ENCODE assay signal across 21 cellular contexts in the genomic region with DNA sequence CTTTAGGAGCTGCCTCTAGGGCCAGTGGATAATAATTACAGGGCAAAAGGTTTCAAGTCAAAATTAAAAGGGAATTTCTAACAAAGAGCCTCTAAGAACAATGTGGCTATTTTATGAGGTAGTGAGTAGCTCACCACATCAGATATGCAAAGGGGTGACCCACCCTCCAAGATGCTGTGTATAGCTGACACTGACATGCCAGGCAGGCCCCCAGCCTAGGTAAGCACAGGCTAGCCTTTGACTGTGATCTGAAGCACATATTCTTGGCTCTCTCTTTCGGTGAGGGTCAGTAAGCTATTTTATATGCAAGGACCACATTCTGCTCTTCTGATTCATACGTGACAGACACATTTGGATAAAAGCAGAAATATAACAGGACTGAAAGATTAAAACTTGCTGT. TPM values are rescaled to one million over a fixed set of nuclear protein-coding genes. Genes with fewer than 3 reads are reported as not detected.
"Had no signal": no experiment of that assay in that cellular context is flagged by ENCODE, and none has a peak within 500 bp of the region (broad histone marks: within the 10 kb centered on the region; RNA-seq: fewer than 3 reads in every experiment).

No MANE protein-coding gene starts in this region.

- H3K9me3 Mint-ChIP-seq: activated naive CD4-positive, alpha-beta T cell treated with anti-CD3 and anti-CD28 coated beads, Interleukin-2, amount 50 U/mL, for 24 hours; naive thymus-derived CD8-positive, alpha-beta T cell; stimulated activated memory B cell treated with anti-CD40 and anti-IgM and Interleukin-4, amounts not matched to agents 10 μg/mL and 1 μg/mL and 100 μg/mL, for 72 hours had no signal

- H3K4me3 ChIP-seq: body of pancreas, dorsolateral prefrontal cortex, right lobe of liver, smooth muscle cell, testis, upper lobe of left lung had no signal

- H3K27ac ChIP-seq: body of pancreas, dorsolateral prefrontal cortex, parathyroid adenoma, right lobe of liver, testis, upper lobe of left lung, VCaP had no signal

- H2AFZ ChIP-seq: parathyroid adenoma had no signal

- DNase-seq: activated CD4-positive, alpha-beta T cell treated with anti-CD3 and anti-CD28 coated beads for 1 hour; activated CD8-positive, alpha-beta memory T cell treated with anti-CD3 and anti-CD28 coated beads for 24 hours; activated CD8-positive, alpha-beta memory T cell treated with anti-CD3 and anti-CD28 coated beads, Interleukin-2, amount 50 U/mL, for 48 hours; activated effector memory CD4-positive, alpha-beta T cell treated with Interleukin-2 at 50 U/mL for 16 hours; activated T-cell treated with anti-CD3 and anti-CD28 coated beads, Interleukin-2, amount 50 U/mL, for 48 hours; body of pancreas; caudate nucleus; dorsolateral prefrontal cortex; left cardiac atrium; mesendoderm; naive thymus-derived CD8-positive, alpha-beta T cell; right lobe of liver; stimulated activated CD4-positive, alpha-beta T cell treated with anti-CD3 and anti-CD28 coated beads, Interleukin-4, amount 100 ng/mL, for 4 hours; T-helper 2 cell; testis; upper lobe of left lung had no signal

- H3K4me2 ChIP-seq: smooth muscle cell had no signal

- H3K27ac Mint-ChIP-seq: activated naive CD4-positive, alpha-beta T cell treated with anti-CD3 and anti-CD28 coated beads, Interleukin-2, amount 50 U/mL, for 24 hours; naive thymus-derived CD8-positive, alpha-beta T cell; stimulated activated memory B cell treated with anti-CD40 and anti-IgM and Interleukin-4, amounts not matched to agents 10 μg/mL and 1 μg/mL and 100 μg/mL, for 72 hours had no signal

- H3K27me3 ChIP-seq: right lobe of liver, testis, upper lobe of left lung had no signal

- H3K9me3 ChIP-seq: body of pancreas, right lobe of liver, testis, upper lobe of left lung had no signal

- H3K36me3 Mint-ChIP-seq: activated naive CD4-positive, alpha-beta T cell treated with anti-CD3 and anti-CD28 coated beads, Interleukin-2, amount 50 U/mL, for 24 hours; naive thymus-derived CD8-positive, alpha-beta T cell; stimulated activated memory B cell treated with anti-CD40 and anti-IgM and Interleukin-4, amounts not matched to agents 10 μg/mL and 1 μg/mL and 100 μg/mL, for 72 hours had no signal

- H3K79me2 ChIP-seq: parathyroid adenoma had no signal

- H3K4me3 Mint-ChIP-seq: activated naive CD4-positive, alpha-beta T cell treated with anti-CD3 and anti-CD28 coated beads, Interleukin-2, amount 50 U/mL, for 24 hours; naive thymus-derived CD8-positive, alpha-beta T cell; stimulated activated memory B cell treated with anti-CD40 and anti-IgM and Interleukin-4, amounts not matched to agents 10 μg/mL and 1 μg/mL and 100 μg/mL, for 72 hours had no signal

- ATAC-seq: body of pancreas; left cardiac atrium; naive thymus-derived CD8-positive, alpha-beta T cell; right lobe of liver; stimulated activated memory B cell treated with anti-CD40 and anti-IgM and Interleukin-4, amounts not matched to agents 10 μg/mL and 1 μg/mL and 100 μg/mL, for 72 hours had no signal

- H3K36me3 ChIP-seq: right lobe of liver, upper lobe of left lung had no signal

- H3K9ac ChIP-seq: parathyroid adenoma had no signal

- H3K4me1 ChIP-seq: parathyroid adenoma had no signal

RNA-seq across cellular contexts. Expression of a gene that starts 2.8 kb away (rescaled TPM):
- total RNA-seq: naive thymus-derived CD8-positive, alpha-beta T cell had no signal
- polyA plus RNA-seq: naive thymus-derived CD8-positive, alpha-beta T cell had no signal
